Comparison of ENCODE assay signal across 8 cellular contexts in genomic region chr3:100400424-100400781, GRCh38. TPM values are rescaled to one million over a fixed set of nuclear protein-coding genes. Genes with fewer than 3 reads are reported as not detected.
DNase-seq lines count a peak whose midpoint lies in the region; ATAC-seq, FAIRE-seq and TF ChIP-seq lines count a peak whose summit lies in the region.

No MANE protein-coding gene starts in this region.

- H3K27me3 ChIP-seq in BE2C (no peaks in the 10 kb centered on the region), muscle layer of colon (ENCODE audit: control insufficient read depth in 1 of 2, insufficient read depth in 2 of 2, low read length in 2 of 2) (no peaks in the 10 kb centered on the region), suprapubic skin (no peaks in the 10 kb centered on the region)
- H3K27me3 ChIP-seq in effector memory CD4-positive, alpha-beta T cell (replicated peaks; ENCODE audit: control insufficient read depth, insufficient read depth, low read length, poor library complexity, severe bottlenecking), result no peaks in the 10 kb centered on the region

- TF ChIP-seq POLR2A in suprapubic skin (IDR thresholded peaks at IDR 0.05), result no peak

- peaks cover 7% of the 10 kb centered on the region for H3K4me1 ChIP-seq in BE2C
- peaks cover 5% of the 10 kb centered on the region for H3K4me1 ChIP-seq in effector memory CD4-positive, alpha-beta T cell (ENCODE audit: control insufficient read depth, insufficient read depth, low read length, poor library complexity, severe bottlenecking)
- H3K4me1 ChIP-seq in muscle layer of colon (ENCODE audit: insufficient read depth, low read length), result peaks cover 33% of the 10 kb centered on the region
- peaks cover 49% of the 10 kb centered on the region for H3K4me1 ChIP-seq in suprapubic skin

- no peaks in the 10 kb centered on the region; the same call in none of the 2 replicates for H3K36me3 ChIP-seq in BE2C
- no peaks in the 10 kb centered on the region for H3K36me3 ChIP-seq in effector memory CD4-positive, alpha-beta T cell (ENCODE audit: control insufficient read depth, insufficient read depth, low read length)
- H3K36me3 ChIP-seq in muscle layer of colon (ENCODE audit: insufficient read depth, low read length), result no peaks in the 10 kb centered on the region
- H3K36me3 ChIP-seq in suprapubic skin, result no peaks in the 10 kb centered on the region

- H3K9ac ChIP-seq in muscle layer of colon (ENCODE audit: low read length), result peak overlapping the region; percentile 97

- peak; percentile 23 for DNase-seq in BE2C
- DNase-seq in activated CD4-positive, CD25-positive, alpha-beta regulatory T cell treated with anti-CD3 and anti-CD28 coated beads, Interleukin-2, amount 50 U/mL, for 72 hours, result peak; percentile 45
- DNase-seq in effector memory CD4-positive, alpha-beta T cell, result peak; percentile 6 to 14 (median 12)
- peak in 1 of 2 donors; percentile 64 for DNase-seq in suprapubic skin (ENCODE audit: low spot score in 2 of 2)
- DNase-seq in HTR-8/SVneo (ENCODE audit: insufficient read length, low spot score), result no peak

- no peak for FAIRE-seq in HTR-8/SVneo (lab: Jason Lieb, UNC)

- TF ChIP-seq CTCF in BE2C (IDR thresholded peaks at IDR 0.05; ENCODE audit: low read depth, low read length) (no peak), suprapubic skin (IDR thresholded peaks at IDR 0.05) (no peak)

- peak overlapping the region; percentile 79 for H3K27ac ChIP-seq in effector memory CD4-positive, alpha-beta T cell (ENCODE audit: insufficient read depth, low read length, poor library complexity, severe bottlenecking)
- H3K27ac ChIP-seq in muscle layer of colon (ENCODE audit: low read depth, low read length), result peak overlapping the region; percentile 80
- peak overlapping the region; percentile 94 for H3K27ac ChIP-seq in suprapubic skin

- H3K4me3 ChIP-seq in BE2C (ENCODE audit: low read depth, low read length), result peak overlapping the region; percentile 95
- peak overlapping the region; percentile 94 for H3K4me3 ChIP-seq in effector memory CD4-positive, alpha-beta T cell (ENCODE audit: insufficient read depth, low read depth, low read length, poor library complexity, severe bottlenecking)
- peak overlapping the region; percentile 90 to 99 for H3K4me3 ChIP-seq in muscle layer of colon (ENCODE audit: low read depth in 1 of 2, low read length in 2 of 2)
- H3K4me3 ChIP-seq in suprapubic skin, result peak overlapping the region; percentile 69

- H3K9me3 ChIP-seq in BE2C (no peaks in the 10 kb centered on the region), muscle layer of colon (ENCODE audit: low read length) (no peaks in the 10 kb centered on the region), suprapubic skin (no peaks in the 10 kb centered on the region)
- H3K9me3 ChIP-seq in effector memory CD4-positive, alpha-beta T cell (ENCODE audit: control insufficient read depth, low read length), result no peaks in the 10 kb centered on the region

- peak; percentile 16 for ATAC-seq in GM19397 (IDR thresholded peaks at IDR 0.05; ENCODE audit: unreplicated experiment)
- ATAC-seq in HG03469 (IDR thresholded peaks at IDR 0.05; ENCODE audit: unreplicated experiment), result peak; percentile 4

- no peak for TF ChIP-seq EP300 in suprapubic skin (IDR thresholded peaks at IDR 0.05)

- WGBS in suprapubic skin, result 1% methylated on average over 8 of the region's 22 CpGs

RNA-seq across cellular contexts. Expression of gene TOMM70, which starts 0.5 kb away (rescaled TPM):
- polyA plus RNA-seq in BE2C (2012; ENCODE audit: insufficient read depth, insufficient read length, low read depth), result 43.2 TPM
- total RNA-seq in suprapubic skin, result 10 to 100 TPM; 26.9 to 34.1 (median 31.3) TPM

RNA-seq across cellular contexts. Expression of gene LNP1, which starts 0.9 kb away (rescaled TPM):
- 1.8 TPM for polyA plus RNA-seq in BE2C (2012; ENCODE audit: insufficient read depth, insufficient read length, low read depth)
- under 1 TPM in 3 of 4 donors, not detected in 1; 0.64 to 0.97 (median 0.76) TPM for total RNA-seq in suprapubic skin
